Comparison of ENCODE assay signal across 1 cellular context in genomic region chr6:116512709-116513108, GRCh38.
A peak's percentile ranks its signal among the peaks of the same experiment; 100 is the strongest.
TF ChIP-seq lines count a peak whose summit lies in the region.

No MANE protein-coding gene starts in this region.

TF ChIP-seq in HEK293, 187 proteins besides CTCF, POLR2A, EP300 and RAD21:
- TF ChIP-seq, protein P1, sequence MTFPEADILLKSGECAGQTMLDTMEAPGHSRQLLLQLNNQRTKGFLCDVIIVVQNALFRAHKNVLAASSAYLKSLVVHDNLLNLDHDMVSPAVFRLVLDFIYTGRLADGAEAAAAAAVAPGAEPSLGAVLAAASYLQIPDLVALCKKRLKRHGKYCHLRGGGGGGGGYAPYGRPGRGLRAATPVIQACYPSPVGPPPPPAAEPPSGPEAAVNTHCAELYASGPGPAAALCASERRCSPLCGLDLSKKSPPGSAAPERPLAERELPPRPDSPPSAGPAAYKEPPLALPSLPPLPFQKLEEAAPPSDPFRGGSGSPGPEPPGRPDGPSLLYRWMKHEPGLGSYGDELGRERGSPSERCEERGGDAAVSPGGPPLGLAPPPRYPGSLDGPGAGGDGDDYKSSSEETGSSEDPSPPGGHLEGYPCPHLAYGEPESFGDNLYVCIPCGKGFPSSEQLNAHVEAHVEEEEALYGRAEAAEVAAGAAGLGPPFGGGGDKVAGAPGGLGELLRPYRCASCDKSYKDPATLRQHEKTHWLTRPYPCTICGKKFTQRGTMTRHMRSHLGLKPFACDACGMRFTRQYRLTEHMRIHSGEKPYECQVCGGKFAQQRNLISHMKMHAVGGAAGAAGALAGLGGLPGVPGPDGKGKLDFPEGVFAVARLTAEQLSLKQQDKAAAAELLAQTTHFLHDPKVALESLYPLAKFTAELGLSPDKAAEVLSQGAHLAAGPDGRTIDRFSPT (tag by site-specific recombination; IDR thresholded peaks at IDR 0.05), result no peak
- 0 out of 2 replicates have a peak, but pooled peaks have one; percentile 0 for TF ChIP-seq MEIS1 (CRISPR knock-in tag; IDR thresholded peaks at IDR 0.05; ENCODE audit: borderline replicate concordance)
- TF ChIP-seq, protein P2, sequence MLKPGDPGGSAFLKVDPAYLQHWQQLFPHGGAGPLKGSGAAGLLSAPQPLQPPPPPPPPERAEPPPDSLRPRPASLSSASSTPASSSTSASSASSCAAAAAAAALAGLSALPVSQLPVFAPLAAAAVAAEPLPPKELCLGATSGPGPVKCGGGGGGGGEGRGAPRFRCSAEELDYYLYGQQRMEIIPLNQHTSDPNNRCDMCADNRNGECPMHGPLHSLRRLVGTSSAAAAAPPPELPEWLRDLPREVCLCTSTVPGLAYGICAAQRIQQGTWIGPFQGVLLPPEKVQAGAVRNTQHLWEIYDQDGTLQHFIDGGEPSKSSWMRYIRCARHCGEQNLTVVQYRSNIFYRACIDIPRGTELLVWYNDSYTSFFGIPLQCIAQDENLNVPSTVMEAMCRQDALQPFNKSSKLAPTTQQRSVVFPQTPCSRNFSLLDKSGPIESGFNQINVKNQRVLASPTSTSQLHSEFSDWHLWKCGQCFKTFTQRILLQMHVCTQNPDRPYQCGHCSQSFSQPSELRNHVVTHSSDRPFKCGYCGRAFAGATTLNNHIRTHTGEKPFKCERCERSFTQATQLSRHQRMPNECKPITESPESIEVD (tag by site-specific recombination; IDR thresholded peaks at IDR 0.05), result 0 out of 2 replicates have a peak, but pooled peaks have one; percentile 36
TF ChIP-seq in HEK293: peak in this region for 2.
